Comparison of ENCODE assay signal across 24 cellular contexts in the genomic region with DNA sequence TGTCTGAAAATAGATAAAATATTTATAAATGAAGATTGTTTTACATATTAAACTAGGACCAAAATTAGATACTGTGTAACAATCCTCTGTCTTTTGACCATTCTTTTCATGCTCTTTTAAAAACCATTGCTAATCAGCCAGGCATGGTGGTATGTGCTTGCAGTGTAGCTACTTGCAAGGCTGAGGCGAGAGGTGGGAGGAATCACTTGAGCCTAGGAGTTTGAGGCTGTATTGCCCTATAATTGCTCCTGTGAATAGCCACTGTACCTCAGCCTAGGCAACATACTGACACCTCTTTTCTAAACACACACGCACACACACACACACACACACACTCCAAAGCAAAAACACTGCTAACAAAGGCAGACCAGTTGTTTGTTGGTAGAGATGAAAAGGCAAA.
"Had no signal": no experiment of that assay in that cellular context is flagged by ENCODE, and none has a peak within 500 bp of the region (broad histone marks: within the 10 kb centered on the region; RNA-seq: fewer than 3 reads in every experiment).

No MANE protein-coding gene starts in this region.

- ATAC-seq: activated CD8-positive, alpha-beta T cell treated with anti-CD3 and anti-CD28 coated beads for 36 hours; activated naive CD4-positive, alpha-beta T cell treated with anti-CD3 and anti-CD28 coated beads, Interleukin-2, amount 50 U/mL, for 72 hours; activated T-cell treated with anti-CD3 and anti-CD28 coated beads, Interleukin-2, amount 50 U/mL, for 4 hours; naive thymus-derived CD8-positive, alpha-beta T cell; sciatic nerve; stimulated activated effector memory CD8-positive, alpha-beta T cell treated with anti-CD3 and anti-CD28 coated beads, Interleukin-12 subunit alpha, Interleukin-12 subunit beta, amount 100 ng/mL, for 72 hours; T-helper 17 cell had no signal

- H3K27ac ChIP-seq: epithelial cell of prostate, esophagus squamous epithelium, heart right ventricle, vagina, WERI-Rb-1 had no signal

- H3K4me1 ChIP-seq: esophagus squamous epithelium, heart right ventricle, vagina had no signal

- H3K36me3 ChIP-seq: esophagus squamous epithelium, heart right ventricle, vagina, WERI-Rb-1 had no signal

- DNase-seq: activated CD4-positive, alpha-beta T cell treated with anti-CD3 and anti-CD28 coated beads for 1 hour; activated CD4-positive, alpha-beta T cell treated with anti-CD3 and anti-CD28 coated beads, Interleukin-2, amount 50 U/mL, for 1 hour; activated CD8-positive, alpha-beta T cell treated with anti-CD3 and anti-CD28 coated beads for 36 hours; activated naive CD4-positive, alpha-beta T cell; activated T-cell treated with anti-CD3 and anti-CD28 coated beads, Interleukin-2, amount 50 U/mL, for 4 hours; anterior cingulate cortex; dermis blood vessel endothelial cell; effector CD4-positive, alpha-beta T cell; esophagus squamous epithelium; foreskin melanocyte; heart right ventricle; islet precursor cell; midbrain; naive thymus-derived CD8-positive, alpha-beta T cell; small intestine; stimulated activated CD4-positive, alpha-beta T cell treated with anti-CD3 and anti-CD28 coated beads, Interleukin-4, amount 100 ng/mL, for 24 hours; T-helper 17 cell; T1000; WERI-Rb-1 had no signal

- H3K9me3 ChIP-seq: esophagus squamous epithelium, heart right ventricle, vagina had no signal

- H3K27me3 ChIP-seq: esophagus squamous epithelium, heart right ventricle, vagina had no signal

- H3K4me3 ChIP-seq: esophagus squamous epithelium, heart right ventricle, vagina had no signal
